In the genomic region with DNA sequence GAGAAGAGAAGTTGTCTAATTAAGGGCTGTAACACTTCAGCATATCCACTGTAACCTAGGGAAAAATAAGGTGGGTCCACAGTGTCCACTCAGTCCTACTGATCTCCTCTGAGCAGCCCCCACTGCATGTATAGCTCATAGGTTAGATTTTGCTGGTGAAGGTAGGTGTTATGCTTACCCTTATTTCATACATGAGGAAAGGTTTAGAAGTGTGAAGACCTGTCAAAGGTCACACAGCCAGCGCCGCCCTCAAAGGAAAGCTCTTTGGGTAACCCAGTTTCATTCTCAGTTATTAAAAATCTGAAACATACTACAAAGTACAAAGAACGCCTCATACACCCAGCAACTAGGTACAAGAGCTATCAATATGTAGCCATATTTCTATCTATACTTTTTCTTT, we compare ENCODE assay signal across 20 cellular contexts.
"Had no signal": no experiment of that assay in that cellular context is flagged by ENCODE, and none has a peak within 500 bp of the region (broad histone marks: within the 10 kb centered on the region; RNA-seq: fewer than 3 reads in every experiment).

No MANE protein-coding gene starts in this region.

- H3K27me3 ChIP-seq: body of pancreas, cardiac muscle cell, foreskin keratinocyte, ovary, tibial artery had no signal

- H3K4me3 Mint-ChIP-seq: activated CD4-positive, alpha-beta memory T cell treated with anti-CD3 and anti-CD28 coated beads, Interleukin-2, amount 10 ng/mL, durations not matched to agents 7 days and 5 days; neural crest cell; T-helper 2 cell treated with Interferon-gamma antibody and Interleukin-4, amounts not matched to agents 5 μg/mL and 100 μg/mL, for 36 hours had no signal

- H3K27me3 Mint-ChIP-seq: activated CD4-positive, alpha-beta memory T cell treated with anti-CD3 and anti-CD28 coated beads, Interleukin-2, amount 10 ng/mL, durations not matched to agents 7 days and 5 days had no signal

- H3K9me3 Mint-ChIP-seq: activated CD4-positive, alpha-beta memory T cell treated with anti-CD3 and anti-CD28 coated beads, Interleukin-2, amount 10 ng/mL, durations not matched to agents 7 days and 5 days; neural crest cell; T-helper 2 cell treated with Interferon-gamma antibody and Interleukin-4, amounts not matched to agents 5 μg/mL and 100 μg/mL, for 36 hours had no signal

- H3K27ac ChIP-seq: body of pancreas, cardiac muscle cell, foreskin keratinocyte, lower lobe of right lung, ovary, prostate gland, tibial artery, WERI-Rb-1 had no signal

- ATAC-seq: body of pancreas, foreskin keratinocyte, left lobe of liver, lower lobe of right lung, mucosa of descending colon, SK-N-SH treated with all-trans-retinoic acid at 6 μM for 48 hours had no signal

- H3K4me1 ChIP-seq: body of pancreas, foreskin keratinocyte, lower lobe of right lung, prostate gland had no signal

- H3K27ac Mint-ChIP-seq: activated CD4-positive, alpha-beta memory T cell treated with anti-CD3 and anti-CD28 coated beads, Interleukin-2, amount 10 ng/mL, durations not matched to agents 7 days and 5 days; T-helper 2 cell treated with Interferon-gamma antibody and Interleukin-4, amounts not matched to agents 5 μg/mL and 100 μg/mL, for 36 hours had no signal

- H3K36me3 ChIP-seq: cardiac muscle cell, ovary, prostate gland, tibial artery, WERI-Rb-1 had no signal

- DNase-seq: activated CD4-positive, alpha-beta memory T cell treated with anti-CD3 and anti-CD28 coated beads, Interleukin-2, amount 10 ng/mL, durations not matched to agents 7 days and 5 days; anterior cingulate cortex; body of pancreas; dermis blood vessel endothelial cell; effector CD8-positive, alpha-beta T cell; foreskin keratinocyte; lower lobe of right lung; mesendoderm; mucosa of descending colon; ovary; stimulated activated CD4-positive, alpha-beta T cell treated with anti-CD3 and anti-CD28 coated beads, Interleukin-4, amount 100 ng/mL, for 1 hour; stimulated activated naive CD4-positive, alpha-beta T cell treated with Interleukin-2 at 50 U/mL for 16 hours; tibial artery; WERI-Rb-1 had no signal

- H3K9me3 ChIP-seq: body of pancreas, lower lobe of right lung, mucosa of descending colon, ovary, prostate gland, tibial artery had no signal

- H3K4me3 ChIP-seq: body of pancreas, cardiac muscle cell, lower lobe of right lung, mucosa of descending colon, ovary, prostate gland, tibial artery had no signal
